ENCODE assay signal across 9 cellular contexts in genomic region chr4:157220026-157220881, GRCh38. TPM values are rescaled to one million over a fixed set of nuclear protein-coding genes. Genes with fewer than 3 reads are reported as not detected.
DNase-seq lines count a peak whose midpoint lies in the region; ATAC-seq, FAIRE-seq and TF ChIP-seq lines count a peak whose summit lies in the region.
"Had no signal": no experiment of that assay in that cellular context is flagged by ENCODE, and none has a peak within 500 bp of the region (broad histone marks: within the 10 kb centered on the region; RNA-seq: fewer than 3 reads in every experiment).

Gene GRIA2, plus strand, starts transcription at chr4:157220728. Its CDS starts 315 bp downstream, at chr4:157221043.

- FAIRE-seq in HTR-8/SVneo (lab: Jason Lieb, UNC): peak; percentile 57

- H3K4me2 ChIP-seq in fibroblast of lung (ENCODE audit: extremely low read depth, insufficient read depth, low read length): peak within 1 kb of the TSS; percentile 66

- ATAC-seq in GM19351 (IDR thresholded peaks at IDR 0.05; ENCODE audit: unreplicated experiment) (no peak), HG03175 (IDR thresholded peaks at IDR 0.05; ENCODE audit: unreplicated experiment) (no peak)

- no peaks in the 10 kb centered on the region for H3K9me3 Mint-ChIP-seq in nephron progenitor cell

- no peaks in the 10 kb centered on the region for H3K36me3 ChIP-seq in fibroblast of lung (ENCODE audit: control insufficient read depth, insufficient read depth, low read length)
- H3K36me3 ChIP-seq: neutrophil had no signal

- no peak within 1 kb of the TSS for H3K9ac ChIP-seq in fibroblast of lung (ENCODE audit: insufficient read depth, low read length)

- H3K27me3 ChIP-seq in fibroblast of lung (ENCODE audit: control insufficient read depth, insufficient read depth, low read length): peaks cover 26% of the 10 kb centered on the region

- no peaks in the 10 kb centered on the region for H3K4me1 ChIP-seq in fibroblast of lung (ENCODE audit: control insufficient read depth, extremely low read depth, insufficient read depth, low read length)

- DNase-seq in ELF-1 (ENCODE audit: low read depth, low spot score) (peak; percentile 83), HTR-8/SVneo (ENCODE audit: insufficient read length, low spot score) (peak; percentile 65), T1000 (lab: John Stamatoyannopoulos, UW) (peak; percentile 41), fibroblast of lung (ENCODE audit: low read depth in 2 of 2) (peak; percentile 52 to 67), nephron progenitor cell (peak; percentile 94), SKM-1 (lab: John Stamatoyannopoulos, UW; ENCODE audit: unreplicated experiment) (no peak)

- H3K27me3 Mint-ChIP-seq in nephron progenitor cell (ENCODE audit: low read depth, poor library complexity): peaks cover 73% of the 10 kb centered on the region

- no peaks in the 10 kb centered on the region for H3K9me3 ChIP-seq in fibroblast of lung (ENCODE audit: control insufficient read depth, insufficient read depth, low read depth, low read length)
- H3K9me3 ChIP-seq: neutrophil had no signal

- peak within 1 kb of the TSS in 3 of 4 experiments; percentile 19 to 38 (median 32) for H3K4me3 ChIP-seq in fibroblast of lung (replicated peaks in 1 of 4; ENCODE audit: control extremely low read depth in 1 of 4, insufficient read depth in 1 of 4, low read depth in 3 of 4, low read length in 4 of 4)

- H3K4me3 Mint-ChIP-seq in nephron progenitor cell: peak within 1 kb of the TSS; percentile 85

- no peaks in the 10 kb centered on the region for H3K79me2 ChIP-seq in fibroblast of lung (ENCODE audit: control insufficient read depth, insufficient read depth, low read length)

- H2AFZ ChIP-seq in fibroblast of lung (ENCODE audit: low read length): no peak within 1 kb of the TSS

- no peak for TF ChIP-seq CTCF in fibroblast of lung (conservative IDR thresholded peaks at IDR 0.05 in 1 of 2, IDR thresholded peaks at IDR 0.05 in 1 of 2; ENCODE audit: low read depth in 1 of 2, low read length in 2 of 2)
- TF ChIP-seq CTCF in nephron progenitor cell (IDR thresholded peaks at IDR 0.05): no peak

- no peaks in the 10 kb centered on the region for H3K36me3 Mint-ChIP-seq in nephron progenitor cell (ENCODE audit: low read depth)

- no peak within 1 kb of the TSS for H3K27ac ChIP-seq in fibroblast of lung (ENCODE audit: insufficient read depth, low read length)
- H3K27ac ChIP-seq: neutrophil had no signal

- H3K4me1 Mint-ChIP-seq in nephron progenitor cell: peaks cover 27% of the 10 kb centered on the region

- no peak within 1 kb of the TSS for H3K27ac Mint-ChIP-seq in nephron progenitor cell

- no peaks in the 10 kb centered on the region for H4K20me1 ChIP-seq in fibroblast of lung (ENCODE audit: control insufficient read depth, extremely low read depth, insufficient read depth, low read length)

RNA-seq across cellular contexts. Expression of gene GRIA2, which starts in this region (rescaled TPM):
- 0.17 TPM in 1 of 2 replicates, not detected in the other for total RNA-seq in fibroblast of lung
- not detected in 2 replicates for polyA plus RNA-seq in fibroblast of lung
- not detected in 2 replicates for polyA plus RNA-seq in fibroblast of lung (2012)
- not detected in 2 replicates for polyA minus RNA-seq in fibroblast of lung (ENCODE audit: low replicate concordance)

Comparison
In these comparisons a context has a peak if more than half of its experiments do, and no peak if none do; other contexts are left out.
1. Peak in DNase-seq, H3K4me3 ChIP-seq and H3K4me2 ChIP-seq in fibroblast of lung; RNA of the gene not detected or under 1 TPM.